21 cellular contexts compared by ENCODE assay signal in genomic region chr2:68997401-68997800, GRCh38. TPM values are rescaled to one million over a fixed set of nuclear protein-coding genes. Genes with fewer than 3 reads are reported as not detected.
A peak's percentile ranks its signal among the peaks of the same experiment; 100 is the strongest.
DNase-seq lines count a peak whose midpoint lies in the region; ATAC-seq and TF ChIP-seq lines count a peak whose summit lies in the region.
"Had no signal": no experiment of that assay in that cellular context is flagged by ENCODE, and none has a peak within 500 bp of the region (broad histone marks: within the 10 kb centered on the region; RNA-seq: fewer than 3 reads in every experiment).

No MANE protein-coding gene starts in this region.

- H3K27me3 ChIP-seq in adipocyte (replicated peaks; ENCODE audit: control insufficient read depth, insufficient read depth, low read length) (no peaks in the 10 kb centered on the region), mesenchymal stem cell (ENCODE audit: control insufficient read depth in 1 of 2, insufficient read depth in 1 of 2, low read length in 2 of 2) (peaks cover 0 to 6% of the 10 kb centered on the region in 2 experiments)

- H3K4me3 Mint-ChIP-seq in nephron progenitor cell, result no peak overlapping the region
- H3K4me3 Mint-ChIP-seq: CD4-positive, alpha-beta memory T cell; GM23338; H9 had no signal

- H3K4me3 ChIP-seq in adipocyte (ENCODE audit: low read length) (no peak overlapping the region), mesenchymal stem cell (ENCODE audit: insufficient read depth in 1 of 2, low read depth in 1 of 2, low read length in 2 of 2) (no peak overlapping the region)
- H3K4me3 ChIP-seq: A549, GM12878, GM23338 had no signal

- peaks cover 18% of the 10 kb centered on the region for H3K9me3 ChIP-seq in adipocyte (ENCODE audit: control insufficient read depth, low read length)
- H3K9me3 ChIP-seq in mesenchymal stem cell (ENCODE audit: control insufficient read depth, low read length), result peaks cover 24% of the 10 kb centered on the region

- peaks cover 27% of the 10 kb centered on the region for H3K9me3 Mint-ChIP-seq in nephron progenitor cell

- no peak overlapping the region for H2AK5ac ChIP-seq in mesenchymal stem cell (ENCODE audit: low read length, severe bottlenecking)

- H3K9ac ChIP-seq in adipocyte (ENCODE audit: low read length) (no peak overlapping the region), mesenchymal stem cell (ENCODE audit: low read length) (no peak overlapping the region)

- H3K14ac ChIP-seq in mesenchymal stem cell (ENCODE audit: low read length in 2 of 2), result no peak overlapping the region

- no peak overlapping the region for H3K18ac ChIP-seq in mesenchymal stem cell (ENCODE audit: low read depth in 1 of 2, low read length in 2 of 2)

- no peak overlapping the region for H2AFZ ChIP-seq in mesenchymal stem cell (ENCODE audit: low read depth, low read length)
- H2AFZ ChIP-seq: GM23338 had no signal

- no peak overlapping the region for H4K91ac ChIP-seq in mesenchymal stem cell (ENCODE audit: low read length)

- H3K23ac ChIP-seq in mesenchymal stem cell (ENCODE audit: low read length in 2 of 2), result no peak overlapping the region

- DNase-seq in EH (ENCODE audit: low read depth), result peak; percentile 71
- peak; percentile 19 for DNase-seq in adipocyte (ENCODE audit: low read depth)
- no peak for DNase-seq in mesenchymal stem cell
- no peak for DNase-seq in amygdala (lab: John Stamatoyannopoulos, UW)
- DNase-seq in nephron progenitor cell, result no peak
- DNase-seq in HuH-7.5 (ENCODE audit: low spot score), result no peak
- DNase-seq: 8988T; ACHN; C1 segment of cervical spinal cord; Calu3; CD4-positive, alpha-beta memory T cell; COR-L47; DMS53; DMS79 treated with DMSO at 0.1 percent for 48 hours; H9 had no signal

- no peaks in the 10 kb centered on the region for H3K36me3 ChIP-seq in adipocyte (ENCODE audit: control insufficient read depth, insufficient read depth, low read length, severe bottlenecking)
- H3K36me3 ChIP-seq in mesenchymal stem cell (ENCODE audit: control insufficient read depth in 1 of 2, insufficient read depth in 2 of 2, low read depth in 1 of 2, low read length in 2 of 2), result no peaks in the 10 kb centered on the region

- H2BK5ac ChIP-seq in mesenchymal stem cell (ENCODE audit: low read depth, low read length, poor library complexity, severe bottlenecking), result no peak overlapping the region

- H3K27ac Mint-ChIP-seq in nephron progenitor cell, result no peak overlapping the region
- H3K27ac Mint-ChIP-seq: GM23338, H9 had no signal

- no peak for TF ChIP-seq CTCF in nephron progenitor cell (IDR thresholded peaks at IDR 0.05)

- H3K4ac ChIP-seq in mesenchymal stem cell (ENCODE audit: low read depth in 1 of 2, low read length in 2 of 2), result no peak overlapping the region

- no peak overlapping the region for H2BK12ac ChIP-seq in mesenchymal stem cell (ENCODE audit: low read length in 2 of 2)

- H3K79me1 ChIP-seq in mesenchymal stem cell (replicated peaks; ENCODE audit: low read length, poor library complexity, severe bottlenecking), result no peaks in the 10 kb centered on the region

- H3K4me1 ChIP-seq in adipocyte (ENCODE audit: control insufficient read depth, insufficient read depth, low read length) (peaks cover 18% of the 10 kb centered on the region), mesenchymal stem cell (ENCODE audit: control insufficient read depth, insufficient read depth, low read depth, low read length) (peaks cover 2% of the 10 kb centered on the region)

- peaks cover 14% of the 10 kb centered on the region for H3K27me3 Mint-ChIP-seq in nephron progenitor cell (ENCODE audit: low read depth, poor library complexity)

- H3K4me1 Mint-ChIP-seq in nephron progenitor cell, result no peaks in the 10 kb centered on the region
- H3K4me1 Mint-ChIP-seq: CD4-positive, alpha-beta memory T cell; GM23338; H9 had no signal

- peak overlapping the region; percentile 50 for H3K27ac ChIP-seq in mesenchymal stem cell (ENCODE audit: low read length, poor library complexity, severe bottlenecking)
- H3K27ac ChIP-seq: A549 had no signal

- H4K8ac ChIP-seq in mesenchymal stem cell (ENCODE audit: low read length), result no peak overlapping the region

- peaks cover 10% of the 10 kb centered on the region for H3K36me3 Mint-ChIP-seq in nephron progenitor cell (ENCODE audit: low read depth)

- no peak overlapping the region for H3K4me2 ChIP-seq in mesenchymal stem cell (ENCODE audit: low read length, poor library complexity, severe bottlenecking)
- H3K4me2 ChIP-seq: A549, GM23338 had no signal

- H2BK15ac ChIP-seq in mesenchymal stem cell (ENCODE audit: low read depth, poor library complexity, severe bottlenecking), result no peak overlapping the region

- H2BK120ac ChIP-seq in mesenchymal stem cell (ENCODE audit: low read depth, low read length), result no peak overlapping the region

- no peak for ATAC-seq in GM18909 (IDR thresholded peaks at IDR 0.05; ENCODE audit: poor library complexity, unreplicated experiment)
- ATAC-seq: A549, GM12878, GM23338, HCT116 had no signal

RNA-seq across cellular contexts. Expression of gene ANTXR1, which starts 15.6 kb away (rescaled TPM):
- polyA plus RNA-seq in mesenchymal stem cell (2013, experiment 1 of 2), result 385 TPM
- polyA plus RNA-seq in mesenchymal stem cell (2013, experiment 2 of 2), result 385 TPM
- polyA plus RNA-seq: CD4-positive, alpha-beta memory T cell had no signal

RNA-seq across cellular contexts. Expression of gene GKN1, which starts 23.0 kb away (rescaled TPM):
- not detected for polyA plus RNA-seq in mesenchymal stem cell (2013, experiment 1 of 2)
- not detected for polyA plus RNA-seq in mesenchymal stem cell (2013, experiment 2 of 2)
- polyA plus RNA-seq: BJ; CD4-positive, alpha-beta memory T cell; GM12878; GM23338 had no signal

RNA-seq across cellular contexts. Expression of gene GKN2, which starts 44.7 kb away (rescaled TPM):
- polyA plus RNA-seq in mesenchymal stem cell (2013, experiment 1 of 2), result not detected
- not detected for polyA plus RNA-seq in mesenchymal stem cell (2013, experiment 2 of 2)
- polyA plus RNA-seq: BJ; CD4-positive, alpha-beta memory T cell; GM12878; GM23338 had no signal

Comparison
In these comparisons a context has a peak if more than half of its experiments do, and no peak if none do; other contexts are left out.
1. DNase-seq: peak in EH (single experiment) and adipocyte (single experiment); none in mesenchymal stem cell (single experiment), amygdala (0 of 56), nephron progenitor cell (single experiment) and HuH-7.5 (single experiment).